In genomic region chrX:153539171-153539978, GRCh38 we compare ENCODE assay signal across 8 cellular contexts.
DNase-seq lines count a peak whose midpoint lies in the region; ATAC-seq and TF ChIP-seq lines count a peak whose summit lies in the region.

No MANE protein-coding gene starts in this region.

- ATAC-seq in HG02938 (IDR thresholded peaks at IDR 0.05; ENCODE audit: unreplicated experiment): peak; percentile 68

- peaks cover 3% of the 10 kb centered on the region for H3K27me3 ChIP-seq in NT2/D1 (ENCODE audit: insufficient read depth, insufficient read length)

- no peak overlapping the region for H3K4me3 ChIP-seq in NT2/D1 (ENCODE audit: insufficient read length, low read depth)

- no peaks in the 10 kb centered on the region for H3K9me3 ChIP-seq in NT2/D1 (ENCODE audit: insufficient read depth, low read length)

- H3K36me3 Mint-ChIP-seq in nephron progenitor cell (ENCODE audit: low read depth): no peaks in the 10 kb centered on the region

- no peaks in the 10 kb centered on the region for H3K36me3 ChIP-seq in NT2/D1 (ENCODE audit: insufficient read depth, insufficient read length, low read length)

- H3K9me3 Mint-ChIP-seq in nephron progenitor cell: peaks cover 30% of the 10 kb centered on the region

- H3K4me1 ChIP-seq in NT2/D1 (ENCODE audit: insufficient read depth, insufficient read length): no peaks in the 10 kb centered on the region

- peak; percentile 61 for TF ChIP-seq CTCF in nephron progenitor cell (IDR thresholded peaks at IDR 0.05)

- no peak overlapping the region for H3K9ac ChIP-seq in NT2/D1 (ENCODE audit: insufficient read length, low read depth)

- peaks cover 17% of the 10 kb centered on the region for H3K4me1 Mint-ChIP-seq in nephron progenitor cell

- H3K27ac Mint-ChIP-seq in nephron progenitor cell: no peak overlapping the region

- no peak overlapping the region for H3K4me3 Mint-ChIP-seq in nephron progenitor cell

- H3K27me3 Mint-ChIP-seq in nephron progenitor cell (ENCODE audit: low read depth, poor library complexity): no peaks in the 10 kb centered on the region

- peak; percentile 38 for DNase-seq in DMS153 treated with DMSO at 0.1 percent for 48 hours (lab: John Stamatoyannopoulos, UW; ENCODE audit: unreplicated experiment)
- no peak for DNase-seq in DMS153 (lab: John Stamatoyannopoulos, UW)
- peak; percentile 18 for DNase-seq in NT2/D1 (ENCODE audit: low read depth, low spot score)
- DNase-seq in activated T-cell treated with anti-CD3 and anti-CD28 coated beads for 4 hours: peak; percentile 30
- peak; percentile 37 for DNase-seq in fibroblast of gingiva (ENCODE audit: low read depth)
- peak; percentile 80 for DNase-seq in nephron progenitor cell
- peak; percentile 24 for DNase-seq in stromal cell of bone marrow (ENCODE audit: low read depth)
